Comparison of ENCODE assay signal across 16 cellular contexts in genomic region chr3:120798346-120798745, GRCh38. TPM values are rescaled to one million over a fixed set of nuclear protein-coding genes. Genes with fewer than 3 reads are reported as not detected.
DNase-seq lines count a peak whose midpoint lies in the region; ATAC-seq, FAIRE-seq and TF ChIP-seq lines count a peak whose summit lies in the region.
"Had no signal": no experiment of that assay in that cellular context is flagged by ENCODE, and none has a peak within 500 bp of the region (broad histone marks: within the 10 kb centered on the region; RNA-seq: fewer than 3 reads in every experiment).

No MANE protein-coding gene starts in this region.

- H3K36me3 ChIP-seq in transverse colon (no peaks in the 10 kb centered on the region), mesendoderm (ENCODE audit: control insufficient read depth, insufficient read depth, low read length) (no peaks in the 10 kb centered on the region)

- H3K56ac ChIP-seq in mesendoderm (ENCODE audit: low read length): no peak overlapping the region

- FAIRE-seq in GM12891 (lab: Jason Lieb, UNC): no peak

- no peak overlapping the region for H4K8ac ChIP-seq in mesendoderm (ENCODE audit: low read depth, low read length)

- H3K4ac ChIP-seq in mesendoderm (ENCODE audit: low read depth, low read length): no peak overlapping the region

- peaks cover 0 to 38% (median 21%) of the 10 kb centered on the region in 4 donors for H3K4me1 ChIP-seq in transverse colon
- no peaks in the 10 kb centered on the region for H3K4me1 ChIP-seq in mesendoderm (ENCODE audit: control insufficient read depth, low read depth, low read length)

- H2BK120ac ChIP-seq in mesendoderm (ENCODE audit: low read depth, low read length): no peak overlapping the region

- peak; percentile 62 for ATAC-seq in left colon
- ATAC-seq: HCT116 had no signal

- H3K79me2 ChIP-seq in mesendoderm (ENCODE audit: control insufficient read depth, insufficient read depth, low read length): no peaks in the 10 kb centered on the region

- no peak overlapping the region for H3K23ac ChIP-seq in mesendoderm (ENCODE audit: low read length)

- H4K5ac ChIP-seq in mesendoderm (ENCODE audit: low read length): no peak overlapping the region

- H3K18ac ChIP-seq in mesendoderm (ENCODE audit: low read length): no peak overlapping the region

- H2BK5ac ChIP-seq in mesendoderm (ENCODE audit: low read length): no peak overlapping the region

- H3K4me3 ChIP-seq in epithelial cell of esophagus (ENCODE audit: low read length) (no peak overlapping the region), transverse colon (no peak overlapping the region), mesendoderm (ENCODE audit: low read length) (no peak overlapping the region)

- TF ChIP-seq CTCF in epithelial cell of esophagus (IDR thresholded peaks at IDR 0.05; ENCODE audit: insufficient read depth, low read depth, low read length, missing control alignments): no peak
- TF ChIP-seq CTCF in transverse colon (IDR thresholded peaks at IDR 0.05): no peak

- H3K27me3 ChIP-seq in transverse colon (no peaks in the 10 kb centered on the region), mesendoderm (ENCODE audit: insufficient read depth, low read length, poor library complexity) (no peaks in the 10 kb centered on the region)

- in situ Hi-C loops in transverse colon (cut with MboI; ENCODE audit: low pct_ligation_motif_present in 1 of 4, low pct_unique_long_range_greater_than_20kb in 1 of 4, low sequenced_read_pairs in 3 of 4): loop anchor here (10.0 to 25.0 kb wide), 4 partner anchors 234 to 561 kb away; no protein-coding TSS in a partner anchor

- 20 to 55% methylated on average over 1 of the region's 1 CpG for WGBS in transverse colon (ENCODE audit: low coverage in 1 of 2), 2 donors
- WGBS in mesendoderm (ENCODE audit: extremely low coverage, insufficient coverage, low lambda C conversion rate): no CpG with 5 or more reads among the region's 1 CpG

- TF ChIP-seq EP300 in transverse colon (IDR thresholded peaks at IDR 0.05; ENCODE audit: low read depth): no peak

- H2AK5ac ChIP-seq in mesendoderm (ENCODE audit: low read length): no peak overlapping the region

- DNase-seq in HT1080 (ENCODE audit: low read depth) (peak; percentile 27), epithelial cell of esophagus (ENCODE audit: low read depth) (peak; percentile 13), left colon (peak in 1 of 2 donors; percentile 27), transverse colon (no peak), HUDEP-2 (lab: John Stamatoyannopoulos, UW; ENCODE audit: unreplicated experiment in 76 of 76) (no peak), mesendoderm (no peak), GM12891 (ENCODE audit: insufficient read length, low spot score) (no peak)
- DNase-seq: Caco-2; CD4-positive, CD25-positive, alpha-beta regulatory T cell; Kasumi-1; NCI-H1105; NCI-H1694; NCI-H524; SHP77; SK-N-SH had no signal

- H3K27ac ChIP-seq in transverse colon (peak overlapping the region; percentile 33 to 71 (median 59)), mesendoderm (ENCODE audit: low read depth, low read length) (no peak overlapping the region)

- no peak overlapping the region for H3K9ac ChIP-seq in mesendoderm (ENCODE audit: low read length)
- H3K9ac ChIP-seq: SK-N-SH had no signal

- no peaks in the 10 kb centered on the region for H3K9me3 ChIP-seq in transverse colon
- H3K9me3 ChIP-seq: Caco-2, SK-N-SH had no signal

- intact Hi-C loops in left colon (cut with DNase I, micrococcal nuclease): loop anchor here (5.0 to 10.0 kb wide), 2 partner anchors 234 to 236 kb away; no protein-coding TSS in a partner anchor
- intact Hi-C loops in transverse colon (cut with DNase I; ENCODE audit: low total_unique reads): loop anchor here (10.0 kb wide), 1 partner anchor 554 kb away; no protein-coding TSS in a partner anchor

- H2BK15ac ChIP-seq in mesendoderm (replicated peaks; ENCODE audit: low read depth): no peak overlapping the region

- H3K4me2 ChIP-seq in mesendoderm (ENCODE audit: low read length): no peak overlapping the region
- H3K4me2 ChIP-seq: SK-N-SH had no signal

- TF ChIP-seq POLR2A in transverse colon (IDR thresholded peaks at IDR 0.05) (no peak), GM12891 (IDR thresholded peaks at IDR 0.05; ENCODE audit: low read depth, low read length) (no peak)

- no peaks in the 10 kb centered on the region for H3K79me1 ChIP-seq in mesendoderm (ENCODE audit: low read length)

TF ChIP-seq in GM12891, 5 proteins besides CTCF, POLR2A, EP300 and RAD21:
- TF ChIP-seq POLR2AphosphoS5 (IDR thresholded peaks at IDR 0.05; ENCODE audit: low read depth, low read length) (no peak), TAF1 (IDR thresholded peaks at IDR 0.05; ENCODE audit: low read depth, low read length) (no peak), POU2F2 (IDR thresholded peaks at IDR 0.05; ENCODE audit: low read depth, low read length) (no peak), PAX5 (IDR thresholded peaks at IDR 0.05; ENCODE audit: insufficient read depth, low read length, severe bottlenecking) (no peak), SPI1 (IDR thresholded peaks at IDR 0.05; ENCODE audit: low read depth, low read length) (no peak)

RNA-seq across cellular contexts. Expression of gene GTF2E1, which starts 55.8 kb away (rescaled TPM):
- total RNA-seq in HT1080 (2014; rRNA removed; shearing (Covaris generic)): 17.2 and 26.0 TPM in 2 replicates
- 21.0 and 25.4 TPM in 2 replicates for polyA plus RNA-seq in HT1080 (2015; cell fraction: cytosol; rRNA removed)
- 31.0 and 32.5 TPM in 2 replicates for polyA plus RNA-seq in HT1080 (2015; cell fraction: nucleus; rRNA removed)
- total RNA-seq in left colon (10 to 100 TPM; 11.9 to 14.5 TPM), transverse colon (10 to 100 TPM in 3 of 4 donors, 1 to 10 TPM in 1; 9.0 to 32.4 (median 14.5) TPM)
- 52.6 TPM for polyA plus RNA-seq in mesendoderm (2013, experiment 1 of 2)
- 50.0 TPM for polyA plus RNA-seq in mesendoderm (2013, experiment 2 of 2)
- 9.3 TPM for polyA plus RNA-seq in GM12891 (2012; ENCODE audit: low read depth, missing spikeins)

RNA-seq across cellular contexts. Expression of gene RABL3, which starts 56.0 kb away (rescaled TPM):
- total RNA-seq in HT1080 (2014; rRNA removed; shearing (Covaris generic)): 20.7 and 26.1 TPM in 2 replicates
- polyA plus RNA-seq in HT1080 (2015; cell fraction: cytosol; rRNA removed): 20.5 and 22.4 TPM in 2 replicates
- polyA plus RNA-seq in HT1080 (2015; cell fraction: nucleus; rRNA removed): 15.3 and 17.6 TPM in 2 replicates
- total RNA-seq in left colon: 10 to 100 TPM; 25.3 to 25.7 TPM
- total RNA-seq in transverse colon: 10 to 100 TPM in 3 of 4 donors, 1 to 10 TPM in 1; 8.2 to 23.7 (median 19.9) TPM
- polyA plus RNA-seq in mesendoderm (2013, experiment 1 of 2): 13.0 TPM
- 13.8 TPM for polyA plus RNA-seq in mesendoderm (2013, experiment 2 of 2)
- 17.2 TPM for polyA plus RNA-seq in GM12891 (2012; ENCODE audit: low read depth, missing spikeins)

Comparison
In these comparisons a context has a peak if more than half of its experiments do, and no peak if none do; other contexts are left out.
1. DNase-seq: peak in HT1080 (single experiment) and epithelial cell of esophagus (single experiment); none in transverse colon (single experiment), HUDEP-2 (0 of 76), mesendoderm (single experiment) and GM12891 (single experiment).